ENCODE assay signal across 8 cellular contexts in genomic region chr1:234479310-234479559, GRCh38. TPM values are rescaled to one million over a fixed set of nuclear protein-coding genes. Genes with fewer than 3 reads are reported as not detected.
DNase-seq lines count a peak whose midpoint lies in the region; ATAC-seq and TF ChIP-seq lines count a peak whose summit lies in the region.

No MANE protein-coding gene starts in this region.

- peaks cover 15% of the 10 kb centered on the region for H3K27me3 Mint-ChIP-seq in stimulated activated naive CD8-positive, alpha-beta T cell treated with anti-CD3 and anti-CD28 coated beads, Interleukin-15, Interleukin-2, amounts not matched to agents 100 ng/mL and 50 ng/mL, for 24 hours

- no peak for TF ChIP-seq CTCF in brain microvascular endothelial cell (IDR thresholded peaks at IDR 0.05; ENCODE audit: low read depth, low read length, missing control alignments)

- no peak for ATAC-seq in stimulated activated naive CD8-positive, alpha-beta T cell treated with anti-CD3 and anti-CD28 coated beads, Interleukin-15, Interleukin-2, amounts not matched to agents 100 U/mL and 50 U/mL, for 24 hours

- H3K27ac Mint-ChIP-seq in stimulated activated naive CD8-positive, alpha-beta T cell treated with anti-CD3 and anti-CD28 coated beads, Interleukin-15, Interleukin-2, amounts not matched to agents 100 ng/mL and 50 ng/mL, for 24 hours = no peak overlapping the region

- H3K9me3 Mint-ChIP-seq in stimulated activated naive CD8-positive, alpha-beta T cell treated with anti-CD3 and anti-CD28 coated beads, Interleukin-15, Interleukin-2, amounts not matched to agents 100 ng/mL and 50 ng/mL, for 24 hours = no peaks in the 10 kb centered on the region

- in situ Hi-C loops in brain microvascular endothelial cell (cut with HindIII; ENCODE audit: low pct_ligation_motif_present, low sequenced_read_pairs) = loop anchor here (25.0 kb wide), 1 partner anchor 608 kb away; no protein-coding TSS in a partner anchor

- H3K27ac ChIP-seq in brain microvascular endothelial cell (no peak overlapping the region), mucosa of rectum (ENCODE audit: low read depth in 2 of 2, low read length in 2 of 2) (peak overlapping the region in 1 of 2 donors; percentile 94)

- H3K27me3 ChIP-seq in brain microvascular endothelial cell (replicated peaks) (no peaks in the 10 kb centered on the region), mucosa of rectum (ENCODE audit: control insufficient read depth in 2 of 2, insufficient read depth in 2 of 2, low read length in 2 of 2) (no peaks in the 10 kb centered on the region)

- DNase-seq in stimulated activated naive CD8-positive, alpha-beta T cell treated with anti-CD3 and anti-CD28 coated beads, Interleukin-15, Interleukin-2, amounts not matched to agents 100 U/mL and 50 U/mL, for 24 hours = no peak
- no peak for DNase-seq in brain microvascular endothelial cell
- DNase-seq in stimulated activated CD4-positive, alpha-beta T cell treated with anti-CD3 and anti-CD28 coated beads, Interleukin-2, amount 100 ng/mL, for 48 hours = no peak
- no peak for DNase-seq in kidney tubule cell (ENCODE audit: low spot score)
- DNase-seq in HT-29 (ENCODE audit: low spot score) = no peak
- no peak for DNase-seq in HCEC 1CT

- H3K4me3 Mint-ChIP-seq in stimulated activated naive CD8-positive, alpha-beta T cell treated with anti-CD3 and anti-CD28 coated beads, Interleukin-15, Interleukin-2, amounts not matched to agents 100 ng/mL and 50 ng/mL, for 24 hours = peak overlapping the region; percentile 66

- H3K4me1 ChIP-seq in mucosa of rectum (ENCODE audit: control insufficient read depth in 2 of 2, insufficient read depth in 2 of 2, low read length in 2 of 2) = peaks cover 0 to 10% of the 10 kb centered on the region in 2 donors

- H3K9ac ChIP-seq in mucosa of rectum (ENCODE audit: low read depth in 1 of 2, low read length in 2 of 2) = peak overlapping the region; percentile 68 to 78

- H3K9me3 ChIP-seq in mucosa of rectum (ENCODE audit: control insufficient read depth in 2 of 2, low read length in 2 of 2) = no peaks in the 10 kb centered on the region

- H3K36me3 Mint-ChIP-seq in stimulated activated naive CD8-positive, alpha-beta T cell treated with anti-CD3 and anti-CD28 coated beads, Interleukin-15, Interleukin-2, amounts not matched to agents 100 ng/mL and 50 ng/mL, for 24 hours (ENCODE audit: low read depth) = peaks cover 11% of the 10 kb centered on the region

- peak overlapping the region; percentile 65 for H3K4me3 ChIP-seq in brain microvascular endothelial cell (ENCODE audit: low read depth, low read length)
- peak overlapping the region; percentile 73 to 91 for H3K4me3 ChIP-seq in mucosa of rectum (ENCODE audit: low read length in 2 of 2)

- H3K4me1 Mint-ChIP-seq in stimulated activated naive CD8-positive, alpha-beta T cell treated with anti-CD3 and anti-CD28 coated beads, Interleukin-15, Interleukin-2, amounts not matched to agents 100 ng/mL and 50 ng/mL, for 24 hours (ENCODE audit: low read depth) = peaks cover 57% of the 10 kb centered on the region

- H3K36me3 ChIP-seq in brain microvascular endothelial cell (replicated peaks) (no peaks in the 10 kb centered on the region), mucosa of rectum (ENCODE audit: control insufficient read depth in 2 of 2, insufficient read depth in 2 of 2, low read length in 2 of 2) (no peaks in the 10 kb centered on the region)

RNA-seq across cellular contexts. Expression of gene TARBP1, which starts 0.3 kb away (rescaled TPM):
- total RNA-seq in HT-29 (2014; rRNA removed; shearing (Covaris generic)) = 23.6 and 25.8 TPM in 2 replicates
